9 cellular contexts compared by ENCODE assay signal in genomic region chr17:28357901-28358197, GRCh38. TPM values are rescaled to one million over a fixed set of nuclear protein-coding genes. Genes with fewer than 3 reads are reported as not detected.
A peak's percentile ranks its signal among the peaks of the same experiment; 100 is the strongest.
DNase-seq lines count a peak whose midpoint lies in the region; ATAC-seq, FAIRE-seq and TF ChIP-seq lines count a peak whose summit lies in the region.
"Had no signal": no experiment of that assay in that cellular context is flagged by ENCODE, and none has a peak within 500 bp of the region (broad histone marks: within the 10 kb centered on the region; RNA-seq: fewer than 3 reads in every experiment).

No MANE protein-coding gene starts in this region.

- H3K4me1 ChIP-seq in HAP-1 = peaks cover 17% of the 10 kb centered on the region
- no peaks in the 10 kb centered on the region for H3K4me1 ChIP-seq in right cardiac atrium (ENCODE audit: control insufficient read depth, insufficient read depth, low read length)
- peaks cover 0 to 7% of the 10 kb centered on the region in 2 donors for H3K4me1 ChIP-seq in small intestine (ENCODE audit: control insufficient read depth in 2 of 2, insufficient read depth in 1 of 2, low read depth in 1 of 2, low read length in 1 of 2)

- WGBS in right cardiac atrium = 8% methylated on average over 4 of the region's 4 CpGs
- 2 to 9% (median 3%) methylated on average over 4 of the region's 4 CpGs for WGBS in small intestine, 3 donors

- intact Hi-C loops in right cardiac atrium (cut with DNase I) = no loop called here

- no peak for ATAC-seq in right cardiac atrium
- no peak for ATAC-seq in HG02840 (IDR thresholded peaks at IDR 0.05; ENCODE audit: low FRiP score, unreplicated experiment)
- no peak for ATAC-seq in GM18517 (IDR thresholded peaks at IDR 0.05; ENCODE audit: unreplicated experiment)

- FAIRE-seq in small intestine (lab: Jason Lieb, UNC) = no peak

- H3K27me3 ChIP-seq in HAP-1 (ENCODE audit: low read depth) (no peaks in the 10 kb centered on the region), right cardiac atrium (ENCODE audit: control insufficient read depth, insufficient read depth) (no peaks in the 10 kb centered on the region), small intestine (ENCODE audit: control insufficient read depth in 2 of 2, insufficient read depth in 2 of 2, low read length in 2 of 2) (no peaks in the 10 kb centered on the region)

- H3K27ac ChIP-seq in right cardiac atrium (ENCODE audit: low read length) (peak overlapping the region; percentile 71), small intestine (ENCODE audit: low read depth in 1 of 2, low read length in 1 of 2) (peak overlapping the region; percentile 37 to 89)

- in situ Hi-C loops in HAP-1 (cut with MboI; ENCODE audit: low sequenced_read_pairs) = loop anchor here (5.0 kb wide), 1 partner anchor 36 kb away; no protein-coding TSS in a partner anchor

- no peaks in the 10 kb centered on the region for H3K9me3 ChIP-seq in HAP-1
- H3K9me3 ChIP-seq in right cardiac atrium (ENCODE audit: control insufficient read depth, low read length) = no peaks in the 10 kb centered on the region
- H3K9me3 ChIP-seq in small intestine (ENCODE audit: control insufficient read depth, low read depth) = no peaks in the 10 kb centered on the region

- DNase-seq in HAP-1 (ENCODE audit: low spot score in 2 of 2) (no peak), right cardiac atrium (no peak), small intestine (no peak), NCI-H226 (no peak), GM19238 (ENCODE audit: insufficient read length, low spot score) (no peak)

- H3K36me3 ChIP-seq in HAP-1 (replicated peaks) (peaks cover 46% of the 10 kb centered on the region), small intestine (ENCODE audit: control insufficient read depth in 2 of 2, insufficient read depth in 2 of 2, low read length in 2 of 2) (peaks cover 14 to 18% of the 10 kb centered on the region in 2 donors)

- peak overlapping the region; percentile 90 for H3K4me3 ChIP-seq in HAP-1
- H3K4me3 ChIP-seq in WI38 (ENCODE audit: low read depth, low read length) = peak overlapping the region; percentile 73
- peak overlapping the region; percentile 92 for H3K4me3 ChIP-seq in right cardiac atrium (ENCODE audit: low read length)
- H3K4me3 ChIP-seq in small intestine (ENCODE audit: low read depth in 1 of 2, low read length in 2 of 2) = peak overlapping the region; percentile 86 to 95

- no peak for TF ChIP-seq CTCF in WI38 (IDR thresholded peaks at IDR 0.05; ENCODE audit: low read depth, low read length)

RNA-seq across cellular contexts. Expression of gene POLDIP2, which starts 0.5 kb away (rescaled TPM):
- 10 to 100 TPM; 97.1 to 99.8 (median 98.6) TPM for total RNA-seq in right cardiac atrium
- 95.6 TPM for polyA plus RNA-seq in right cardiac atrium
- polyA plus RNA-seq in small intestine = 10 to 100 TPM; 61.5 to 73.2 (median 64.6) TPM

RNA-seq across cellular contexts. Expression of gene SEBOX, which starts 7.2 kb away (rescaled TPM):
- not detected for total RNA-seq in right cardiac atrium
- polyA plus RNA-seq in right cardiac atrium = not detected
- not detected for polyA plus RNA-seq in small intestine
- total RNA-seq: cerebellum had no signal

RNA-seq across cellular contexts. Expression of gene VTN, which starts 12.3 kb away (rescaled TPM):
- 10 to 100 TPM in 1 of 4 donors, 1 to 10 TPM in 3; 3.8 to 10.5 (median 4.1) TPM for total RNA-seq in right cardiac atrium
- 3.8 TPM for polyA plus RNA-seq in right cardiac atrium
- polyA plus RNA-seq in small intestine = 1 to 10 TPM; 1.3 to 2.4 (median 2.0) TPM

RNA-seq across cellular contexts. Expression of gene SARM1, which starts 13.6 kb away (rescaled TPM):
- total RNA-seq in right cardiac atrium = 1 to 10 TPM; 5.8 to 8.9 (median 7.1) TPM
- polyA plus RNA-seq in right cardiac atrium (4.0 TPM), small intestine (10 to 100 TPM in 2 of 3 donors, 1 to 10 TPM in 1; 8.9 to 11.4 (median 10.5) TPM)

RNA-seq across cellular contexts. Expression of gene TNFAIP1, which starts 22.3 kb away (rescaled TPM):
- 10 to 100 TPM; 33.3 to 72.3 (median 34.7) TPM for total RNA-seq in right cardiac atrium
- polyA plus RNA-seq in right cardiac atrium (20.1 TPM), small intestine (10 to 100 TPM; 16.1 to 18.1 (median 16.9) TPM)
